Comparison of ENCODE assay signal across 24 cellular contexts in genomic region chr15:64453689-64454037, GRCh38. TPM values are rescaled to one million over a fixed set of nuclear protein-coding genes. Genes with fewer than 3 reads are reported as not detected.
DNase-seq lines count a peak whose midpoint lies in the region; TF ChIP-seq lines count a peak whose summit lies in the region.
"Had no signal": no experiment of that assay in that cellular context is flagged by ENCODE, and none has a peak within 500 bp of the region (broad histone marks: within the 10 kb centered on the region; RNA-seq: fewer than 3 reads in every experiment).

No MANE protein-coding gene starts in this region.

- H3K36me3 Mint-ChIP-seq in glutamatergic neuron (ENCODE audit: unreplicated experiment) (no peaks in the 10 kb centered on the region), neural crest cell (ENCODE audit: low read depth) (no peaks in the 10 kb centered on the region), HFFc6 (ENCODE audit: low read depth) (peaks cover 10% of the 10 kb centered on the region; the same call in 1 of the 2 replicates)

- no peaks in the 10 kb centered on the region for H3K27me3 Mint-ChIP-seq in glutamatergic neuron (ENCODE audit: unreplicated experiment)
- H3K27me3 Mint-ChIP-seq in neural crest cell (ENCODE audit: low read depth): no peaks in the 10 kb centered on the region
- H3K27me3 Mint-ChIP-seq in HFFc6 (ENCODE audit: insufficient read depth): no peaks in the 10 kb centered on the region
- H3K27me3 Mint-ChIP-seq: activated CD4-positive, alpha-beta memory T cell treated with anti-CD3 and anti-CD28 coated beads for 36 hours; naive thymus-derived CD4-positive, alpha-beta T cell; T-helper 17 cell had no signal

- TF ChIP-seq CTCF in OCI-LY1 (IDR thresholded peaks at IDR 0.05; ENCODE audit: low read length) (no peak), glutamatergic neuron (IDR thresholded peaks at IDR 0.05; ENCODE audit: partially characterized antibody, unreplicated experiment) (no peak), neural crest cell (conservative IDR thresholded peaks at IDR 0.05) (no peak), HFFc6 (IDR thresholded peaks at IDR 0.05) (no peak), WERI-Rb-1 (IDR thresholded peaks at IDR 0.05; ENCODE audit: low read depth, low read length) (no peak)

- H3K36me3 ChIP-seq in OCI-LY1 (ENCODE audit: insufficient read depth, low read length): no peaks in the 10 kb centered on the region
- no peaks in the 10 kb centered on the region; the same call in 1 of the 2 replicates for H3K36me3 ChIP-seq in WERI-Rb-1

- H3K4me1 Mint-ChIP-seq in glutamatergic neuron (ENCODE audit: low read depth, unreplicated experiment): peaks cover 35% of the 10 kb centered on the region
- peaks cover 56% of the 10 kb centered on the region for H3K4me1 Mint-ChIP-seq in neural crest cell
- H3K4me1 Mint-ChIP-seq in HFFc6 (ENCODE audit: low read depth): peaks cover 12% of the 10 kb centered on the region

- H3K9ac ChIP-seq in OCI-LY1 (ENCODE audit: low read length): no peak overlapping the region

- H3K4me3 Mint-ChIP-seq in glutamatergic neuron (ENCODE audit: unreplicated experiment) (peak overlapping the region; percentile 44), neural crest cell (peak overlapping the region; percentile 0), HFFc6 (no peak overlapping the region)
- H3K4me3 Mint-ChIP-seq: activated CD4-positive, alpha-beta memory T cell treated with anti-CD3 and anti-CD28 coated beads for 36 hours; naive thymus-derived CD4-positive, alpha-beta T cell; T-helper 17 cell had no signal

- H3K27ac Mint-ChIP-seq in glutamatergic neuron (ENCODE audit: unreplicated experiment) (peak overlapping the region; percentile 94), neural crest cell (ENCODE audit: unreplicated experiment) (peak overlapping the region; percentile 19), HFFc6 (no peak overlapping the region)
- H3K27ac Mint-ChIP-seq: activated CD4-positive, alpha-beta memory T cell treated with anti-CD3 and anti-CD28 coated beads for 36 hours; T-helper 17 cell had no signal

- no peak overlapping the region for H2AFZ ChIP-seq in OCI-LY1 (ENCODE audit: low read length)

- no peaks in the 10 kb centered on the region for H3K9me3 ChIP-seq in OCI-LY1 (ENCODE audit: low read length)
- H3K9me3 ChIP-seq in WERI-Rb-1 (ENCODE audit: severe bottlenecking): no peaks in the 10 kb centered on the region
- H3K9me3 ChIP-seq: left lung, thoracic aorta had no signal

- H3K79me2 ChIP-seq in OCI-LY1 (ENCODE audit: insufficient read depth, low read length): no peaks in the 10 kb centered on the region

- DNase-seq in NCI-H2029 treated with DMSO at 0.1 percent for 48 hours (lab: John Stamatoyannopoulos, UW): peak; percentile 31
- no peak for DNase-seq in NCI-H2029 (lab: John Stamatoyannopoulos, UW)
- DNase-seq in glutamatergic neuron: no peak
- no peak for DNase-seq in neural crest cell (ENCODE audit: low read depth, low spot score)
- no peak for DNase-seq in stimulated activated naive CD4-positive, alpha-beta T cell (lab: John Stamatoyannopoulos, UW)
- no peak for DNase-seq in HFFc6
- no peak for DNase-seq in WERI-Rb-1
- DNase-seq: activated CD4-positive, alpha-beta memory T cell treated with anti-CD3 and anti-CD28 coated beads for 36 hours; activated CD4-positive, alpha-beta T cell treated with anti-CD3 and anti-CD28 coated beads for 1 hour; activated naive CD4-positive, alpha-beta T cell; effector CD4-positive, alpha-beta T cell; HCEC 1CT; left lung; naive thymus-derived CD4-positive, alpha-beta T cell; NCI-H187; NCI-H226; NCI-H526 treated with DMSO at 0.1 percent for 48 hours; stimulated activated naive CD8-positive, alpha-beta T cell treated with anti-CD3 and anti-CD28 coated beads, Interleukin-15, Interleukin-2, amounts not matched to agents 100 U/mL and 50 U/mL, for 24 hours; T-helper 17 cell had no signal

- H3F3A ChIP-seq in OCI-LY1 (ENCODE audit: insufficient read depth, low read length): 0 out of 2 replicates have a peak, but pooled peaks cover 5% of the 10 kb centered on the region

- no peaks in the 10 kb centered on the region for H3K27me3 ChIP-seq in OCI-LY1 (ENCODE audit: insufficient read depth, low read length)
- no peaks in the 10 kb centered on the region for H3K27me3 ChIP-seq in WERI-Rb-1 (ENCODE audit: insufficient read depth, low read depth, severe bottlenecking)
- H3K27me3 ChIP-seq: left lung had no signal

- H3K9me3 Mint-ChIP-seq in glutamatergic neuron (ENCODE audit: unreplicated experiment): no peaks in the 10 kb centered on the region
- no peaks in the 10 kb centered on the region for H3K9me3 Mint-ChIP-seq in neural crest cell
- H3K9me3 Mint-ChIP-seq in HFFc6: no peaks in the 10 kb centered on the region
- H3K9me3 Mint-ChIP-seq: activated CD4-positive, alpha-beta memory T cell treated with anti-CD3 and anti-CD28 coated beads for 36 hours; naive thymus-derived CD4-positive, alpha-beta T cell had no signal

- H3K9me2 ChIP-seq in OCI-LY1 (ENCODE audit: low read depth, low read length): no peaks in the 10 kb centered on the region

- no peaks in the 10 kb centered on the region for H4K20me1 ChIP-seq in OCI-LY1 (ENCODE audit: insufficient read depth, low read length)

- H3K4me2 ChIP-seq in OCI-LY1 (ENCODE audit: low read length): no peak overlapping the region

- peak overlapping the region; percentile 90 for H3K27ac ChIP-seq in OCI-LY1 (ENCODE audit: low read depth, low read length, poor library complexity, severe bottlenecking)
- no peak overlapping the region for H3K27ac ChIP-seq in WERI-Rb-1
- H3K27ac ChIP-seq: 22Rv1, epithelial cell of prostate, left lung, thoracic aorta had no signal

- H3K4me1 ChIP-seq in OCI-LY1 (ENCODE audit: insufficient read depth, low read length, severe bottlenecking): peaks cover 48% of the 10 kb centered on the region

- H3K4me3 ChIP-seq in OCI-LY1 (ENCODE audit: low read depth, low read length, poor library complexity, severe bottlenecking) (no peak overlapping the region), WERI-Rb-1 (ENCODE audit: low read depth, low read length) (no peak overlapping the region)
- H3K4me3 ChIP-seq: left lung, skin epidermis, thoracic aorta had no signal

RNA-seq across cellular contexts. Expression of gene ZNF609, which starts 6.7 kb away (rescaled TPM):
- total RNA-seq in glutamatergic neuron (ENCODE audit: unreplicated experiment): 80.5 TPM
- 43.0 and 50.7 TPM in 2 replicates for total RNA-seq in neural crest cell
- 10 to 100 TPM; 19.7 to 22.1 (median 20.4) TPM for total RNA-seq in HFFc6 (2021; fragmentation: NEBNext Ultra II Directional; extraction: Animal tissue kit (Norgen Biotek cat#: 25700))
